ENCODE assay signal across 1 cellular context in the genomic region with DNA sequence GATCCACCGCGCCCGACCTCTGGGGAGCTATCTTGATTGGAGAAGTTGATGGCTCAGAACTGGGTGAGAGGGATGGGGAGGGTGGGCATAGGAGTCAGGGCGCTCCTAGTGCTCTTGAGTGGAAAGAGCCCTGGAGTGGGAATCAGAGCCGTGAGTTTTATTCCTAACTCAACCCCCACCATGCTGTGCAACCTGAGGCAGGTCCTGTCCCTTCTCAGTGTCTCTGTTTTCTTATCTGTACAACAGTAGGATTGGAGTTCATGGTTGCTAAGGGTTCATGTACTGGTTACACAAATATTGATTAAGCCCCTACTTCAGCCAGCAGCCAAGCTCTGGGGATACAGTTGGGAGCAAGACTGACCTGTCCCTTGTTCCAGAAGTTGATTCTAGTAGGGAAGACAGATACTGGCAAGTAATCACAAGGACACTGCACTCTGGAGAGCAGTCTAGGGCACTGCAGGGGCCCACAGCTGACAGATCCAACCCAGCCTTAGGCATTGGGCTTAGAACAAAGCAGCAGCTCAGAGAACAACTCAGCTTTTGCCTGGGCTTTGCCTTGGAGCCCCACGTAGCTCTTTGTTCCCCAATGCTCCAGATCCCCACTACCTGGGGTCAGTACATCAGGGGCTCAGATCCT.
TF ChIP-seq lines count a peak whose summit lies in the region.

No MANE protein-coding gene starts in this region.

TF ChIP-seq in WTC11, 78 proteins besides CTCF, POLR2A, EP300 and RAD21:
- TF ChIP-seq, protein P1, sequence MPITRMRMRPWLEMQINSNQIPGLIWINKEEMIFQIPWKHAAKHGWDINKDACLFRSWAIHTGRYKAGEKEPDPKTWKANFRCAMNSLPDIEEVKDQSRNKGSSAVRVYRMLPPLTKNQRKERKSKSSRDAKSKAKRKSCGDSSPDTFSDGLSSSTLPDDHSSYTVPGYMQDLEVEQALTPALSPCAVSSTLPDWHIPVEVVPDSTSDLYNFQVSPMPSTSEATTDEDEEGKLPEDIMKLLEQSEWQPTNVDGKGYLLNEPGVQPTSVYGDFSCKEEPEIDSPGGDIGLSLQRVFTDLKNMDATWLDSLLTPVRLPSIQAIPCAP (CRISPR knock-in tag; IDR thresholded peaks at IDR 0.05) = no peak
- no peak for TF ChIP-seq SOX15 (CRISPR knock-in tag; IDR thresholded peaks at IDR 0.05)
- no peak for TF ChIP-seq TP53 (CRISPR knock-in tag; IDR thresholded peaks at IDR 0.05)
- no peak for TF ChIP-seq ATF1 (CRISPR knock-in tag; IDR thresholded peaks at IDR 0.05)
- TF ChIP-seq, protein P2, sequence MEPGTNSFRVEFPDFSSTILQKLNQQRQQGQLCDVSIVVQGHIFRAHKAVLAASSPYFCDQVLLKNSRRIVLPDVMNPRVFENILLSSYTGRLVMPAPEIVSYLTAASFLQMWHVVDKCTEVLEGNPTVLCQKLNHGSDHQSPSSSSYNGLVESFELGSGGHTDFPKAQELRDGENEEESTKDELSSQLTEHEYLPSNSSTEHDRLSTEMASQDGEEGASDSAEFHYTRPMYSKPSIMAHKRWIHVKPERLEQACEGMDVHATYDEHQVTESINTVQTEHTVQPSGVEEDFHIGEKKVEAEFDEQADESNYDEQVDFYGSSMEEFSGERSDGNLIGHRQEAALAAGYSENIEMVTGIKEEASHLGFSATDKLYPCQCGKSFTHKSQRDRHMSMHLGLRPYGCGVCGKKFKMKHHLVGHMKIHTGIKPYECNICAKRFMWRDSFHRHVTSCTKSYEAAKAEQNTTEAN (CRISPR knock-in tag; IDR thresholded peaks at IDR 0.05) = no peak
- TF ChIP-seq NR2C2 (CRISPR knock-in tag; IDR thresholded peaks at IDR 0.05) = no peak
- no peak for TF ChIP-seq MAX (CRISPR knock-in tag; IDR thresholded peaks at IDR 0.05)
TF ChIP-seq in WTC11: peak in this region for 0.
